ENCODE assay signal across 1 cellular context in genomic region chr1:225561675-225562074, GRCh38.
TF ChIP-seq lines count a peak whose summit lies in the region.

No MANE protein-coding gene starts in this region.

TF ChIP-seq in K562, 482 proteins besides CTCF, POLR2A, EP300 and RAD21 (continued from another document):
- TF ChIP-seq, protein P1, sequence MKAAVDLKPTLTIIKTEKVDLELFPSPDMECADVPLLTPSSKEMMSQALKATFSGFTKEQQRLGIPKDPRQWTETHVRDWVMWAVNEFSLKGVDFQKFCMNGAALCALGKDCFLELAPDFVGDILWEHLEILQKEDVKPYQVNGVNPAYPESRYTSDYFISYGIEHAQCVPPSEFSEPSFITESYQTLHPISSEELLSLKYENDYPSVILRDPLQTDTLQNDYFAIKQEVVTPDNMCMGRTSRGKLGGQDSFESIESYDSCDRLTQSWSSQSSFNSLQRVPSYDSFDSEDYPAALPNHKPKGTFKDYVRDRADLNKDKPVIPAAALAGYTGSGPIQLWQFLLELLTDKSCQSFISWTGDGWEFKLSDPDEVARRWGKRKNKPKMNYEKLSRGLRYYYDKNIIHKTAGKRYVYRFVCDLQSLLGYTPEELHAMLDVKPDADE (conservative IDR thresholded peaks at IDR 0.05; ENCODE audit: control insufficient read depth, low read depth, low read length): no peak
- TF ChIP-seq ZNF263 (CRISPR knock-in tag; IDR thresholded peaks at IDR 0.05; ENCODE audit: borderline replicate concordance) (no peak), NR3C1 (CRISPR knock-in tag; IDR thresholded peaks at IDR 0.05) (no peak), ARHGAP35 (IDR thresholded peaks at IDR 0.05; ENCODE audit: partially characterized antibody) (no peak), ZFPM2 (CRISPR knock-in tag; IDR thresholded peaks at IDR 0.05) (no peak), HNRNPLL (IDR thresholded peaks at IDR 0.05; ENCODE audit: low read depth, low read length, poor library complexity, severe bottlenecking) (no peak), RBBP5 (IDR thresholded peaks at IDR 0.05; ENCODE audit: borderline replicate concordance, insufficient read depth, low read length, poor library complexity, severe bottlenecking) (no peak), HDAC8 (tag; IDR thresholded peaks at IDR 0.05) (no peak), PHB2 (IDR thresholded peaks at IDR 0.05; ENCODE audit: low read depth) (no peak), RAD51 (IDR thresholded peaks at IDR 0.05; ENCODE audit: borderline replicate concordance, low read depth) (no peak), ZNF436 (CRISPR knock-in tag; IDR thresholded peaks at IDR 0.05) (no peak), AFF1 (IDR thresholded peaks at IDR 0.05; ENCODE audit: low read depth in 1 of 2, partially characterized antibody in 2 of 2) (no peak), BDP1 (IDR thresholded peaks at IDR 0.05; ENCODE audit: insufficient read depth, insufficient read length) (no peak), MAZ (CRISPR knock-in tag; conservative IDR thresholded peaks at IDR 0.05 in 1 of 2, IDR thresholded peaks at IDR 0.05 in 1 of 2) (no peak), FOXJ3 (CRISPR knock-in tag; IDR thresholded peaks at IDR 0.05) (no peak), CUX1 (CRISPR knock-in tag; IDR thresholded peaks at IDR 0.05) (no peak), MEIS2 (IDR thresholded peaks at IDR 0.05; ENCODE audit: partially characterized antibody) (peak; percentile 25), NFIX (CRISPR knock-in tag; IDR thresholded peaks at IDR 0.05; ENCODE audit: low read depth) (no peak), CREB1 (IDR thresholded peaks at IDR 0.05) (peak; percentile 43; the same call in 1 of the 2 replicates), CREB1 (CRISPR knock-in tag; IDR thresholded peaks at IDR 0.05) (peak; percentile 59; the same call in 1 of the 2 replicates), ZNF253 (CRISPR knock-in tag; conservative IDR thresholded peaks at IDR 0.05) (no peak), NFYB (IDR thresholded peaks at IDR 0.05; ENCODE audit: extremely low read depth, insufficient read length) (no peak), JUND (IDR thresholded peaks at IDR 0.05; ENCODE audit: borderline replicate concordance, low read depth, low read length) (peak; percentile 22; the same call in 1 of the 2 replicates), JUND (tag; IDR thresholded peaks at IDR 0.05; ENCODE audit: borderline replicate concordance, low read depth, low read length) (peak; percentile 27; the same call in 1 of the 3 replicates), NFXL1 (CRISPR knock-in tag; IDR thresholded peaks at IDR 0.05) (no peak), PURB (CRISPR knock-in tag; IDR thresholded peaks at IDR 0.05; ENCODE audit: low read depth) (no peak), NCOA1 (IDR thresholded peaks at IDR 0.05; ENCODE audit: low read depth) (0 out of 2 replicates have a peak, but pooled peaks have one; percentile 52), NR4A1 (CRISPR knock-in tag; IDR thresholded peaks at IDR 0.05) (no peak), NR4A1 (tag; IDR thresholded peaks at IDR 0.05) (no peak), ZNF184 (CRISPR knock-in tag; IDR thresholded peaks at IDR 0.05) (no peak), NFATC3 (IDR thresholded peaks at IDR 0.05) (no peak), CREM (IDR thresholded peaks at IDR 0.05; ENCODE audit: low read depth) (peak; percentile 70)
- TF ChIP-seq, protein P2, sequence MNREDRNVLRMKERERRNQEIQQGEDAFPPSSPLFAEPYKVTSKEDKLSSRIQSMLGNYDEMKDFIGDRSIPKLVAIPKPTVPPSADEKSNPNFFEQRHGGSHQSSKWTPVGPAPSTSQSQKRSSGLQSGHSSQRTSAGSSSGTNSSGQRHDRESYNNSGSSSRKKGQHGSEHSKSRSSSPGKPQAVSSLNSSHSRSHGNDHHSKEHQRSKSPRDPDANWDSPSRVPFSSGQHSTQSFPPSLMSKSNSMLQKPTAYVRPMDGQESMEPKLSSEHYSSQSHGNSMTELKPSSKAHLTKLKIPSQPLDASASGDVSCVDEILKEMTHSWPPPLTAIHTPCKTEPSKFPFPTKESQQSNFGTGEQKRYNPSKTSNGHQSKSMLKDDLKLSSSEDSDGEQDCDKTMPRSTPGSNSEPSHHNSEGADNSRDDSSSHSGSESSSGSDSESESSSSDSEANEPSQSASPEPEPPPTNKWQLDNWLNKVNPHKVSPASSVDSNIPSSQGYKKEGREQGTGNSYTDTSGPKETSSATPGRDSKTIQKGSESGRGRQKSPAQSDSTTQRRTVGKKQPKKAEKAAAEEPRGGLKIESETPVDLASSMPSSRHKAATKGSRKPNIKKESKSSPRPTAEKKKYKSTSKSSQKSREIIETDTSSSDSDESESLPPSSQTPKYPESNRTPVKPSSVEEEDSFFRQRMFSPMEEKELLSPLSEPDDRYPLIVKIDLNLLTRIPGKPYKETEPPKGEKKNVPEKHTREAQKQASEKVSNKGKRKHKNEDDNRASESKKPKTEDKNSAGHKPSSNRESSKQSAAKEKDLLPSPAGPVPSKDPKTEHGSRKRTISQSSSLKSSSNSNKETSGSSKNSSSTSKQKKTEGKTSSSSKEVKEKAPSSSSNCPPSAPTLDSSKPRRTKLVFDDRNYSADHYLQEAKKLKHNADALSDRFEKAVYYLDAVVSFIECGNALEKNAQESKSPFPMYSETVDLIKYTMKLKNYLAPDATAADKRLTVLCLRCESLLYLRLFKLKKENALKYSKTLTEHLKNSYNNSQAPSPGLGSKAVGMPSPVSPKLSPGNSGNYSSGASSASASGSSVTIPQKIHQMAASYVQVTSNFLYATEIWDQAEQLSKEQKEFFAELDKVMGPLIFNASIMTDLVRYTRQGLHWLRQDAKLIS (CRISPR knock-in tag; IDR thresholded peaks at IDR 0.05): no peak
TF ChIP-seq in K562: peak in this region for 10.
